ENCODE assay signal across 11 cellular contexts in genomic region chr5:168472329-168472728, GRCh38. TPM values are rescaled to one million over a fixed set of nuclear protein-coding genes. Genes with fewer than 3 reads are reported as not detected.
DNase-seq lines count a peak whose midpoint lies in the region; ATAC-seq, FAIRE-seq and TF ChIP-seq lines count a peak whose summit lies in the region.
"Had no signal": no experiment of that assay in that cellular context is flagged by ENCODE, and none has a peak within 500 bp of the region (broad histone marks: within the 10 kb centered on the region; RNA-seq: fewer than 3 reads in every experiment).

No MANE protein-coding gene starts in this region.

- FAIRE-seq in D721Med (lab: Jason Lieb, UNC), result no peak
- FAIRE-seq: HepG2 had no signal

- no peak overlapping the region for H3K4me3 ChIP-seq in astrocyte of the spinal cord (ENCODE audit: low read depth, low read length)

- no peak for ATAC-seq in GM19395 (IDR thresholded peaks at IDR 0.05; ENCODE audit: unreplicated experiment)
- no peak for ATAC-seq in HG02678 (IDR thresholded peaks at IDR 0.05; ENCODE audit: unreplicated experiment)
- ATAC-seq in HG02588 (IDR thresholded peaks at IDR 0.05; ENCODE audit: unreplicated experiment), result no peak
- ATAC-seq: HepG2; stimulated activated naive CD8-positive, alpha-beta T cell treated with anti-CD3 and anti-CD28 coated beads, Interleukin-15, amount 100 ng/mL, for 72 hours had no signal

- peak; percentile 83 for DNase-seq in AG08396 (ENCODE audit: low spot score)
- peak; percentile 90 for DNase-seq in HT1080 (ENCODE audit: low read depth)
- peak; percentile 95 for DNase-seq in astrocyte of the spinal cord (ENCODE audit: low read depth, low spot score)
- peak; percentile 91 for DNase-seq in kidney glomerular epithelial cell (lab: John Stamatoyannopoulos, UW)
- DNase-seq in D721Med (ENCODE audit: insufficient read length, low spot score), result no peak
- DNase-seq: NCI-H526; stimulated activated naive CD8-positive, alpha-beta T cell treated with anti-CD3 and anti-CD28 coated beads, Interleukin-15, amount 100 ng/mL, for 72 hours had no signal

- TF ChIP-seq CTCF in astrocyte of the spinal cord (IDR thresholded peaks at IDR 0.05; ENCODE audit: low read depth, low read length) (peak; percentile 51), D721Med (IDR thresholded peaks at IDR 0.05; ENCODE audit: insufficient read depth, missing control alignments) (no peak)

- in situ Hi-C loops in astrocyte of the spinal cord (cut with HindIII; ENCODE audit: low sequenced_read_pairs), result no loop called here

RNA-seq across cellular contexts. Expression of gene RARS1, which starts 13.9 kb away (rescaled TPM):
- total RNA-seq in HT1080 (2014; rRNA removed; shearing (Covaris generic)), result 256 and 263 TPM in 2 replicates
- 155 and 163 TPM in 2 replicates for polyA plus RNA-seq in HT1080 (2015; cell fraction: cytosol; rRNA removed)
- polyA plus RNA-seq in HT1080 (2015; cell fraction: nucleus; rRNA removed), result 335 and 363 TPM in 2 replicates

RNA-seq across cellular contexts. Expression of gene FBLL1, which starts 56.8 kb away (rescaled TPM):
- total RNA-seq in HT1080 (2014; rRNA removed; shearing (Covaris generic)), result not detected in 2 replicates
- polyA plus RNA-seq in HT1080 (2015; cell fraction: cytosol; rRNA removed), result not detected in 2 replicates
- not detected in 2 replicates for polyA plus RNA-seq in HT1080 (2015; cell fraction: nucleus; rRNA removed)
